ENCODE assay signal across 10 cellular contexts in genomic region chr14:95137804-95138167, GRCh38. TPM values are rescaled to one million over a fixed set of nuclear protein-coding genes. Genes with fewer than 3 reads are reported as not detected.
A peak's percentile ranks its signal among the peaks of the same experiment; 100 is the strongest.
DNase-seq lines count a peak whose midpoint lies in the region; ATAC-seq and TF ChIP-seq lines count a peak whose summit lies in the region.
"Had no signal": no experiment of that assay in that cellular context is flagged by ENCODE, and none has a peak within 500 bp of the region (broad histone marks: within the 10 kb centered on the region; RNA-seq: fewer than 3 reads in every experiment).

No MANE protein-coding gene starts in this region.

- H3K4me1 ChIP-seq in right atrium auricular region = peaks cover 0 to 47% of the 10 kb centered on the region in 2 donors

- H3K27ac ChIP-seq in C4-2B (peak overlapping the region; percentile 67; the same call in 1 of the 2 replicates), right atrium auricular region (peak overlapping the region; percentile 26 to 44)

- POLR2A ChIA-PET in WTC11 (lab: Charles Lee) = no interaction called here

- peak overlapping the region; percentile 8; the same call in 1 of the 2 replicates for H3K4me3 Mint-ChIP-seq in WTC11

- H3K9me3 ChIP-seq in right atrium auricular region = no peaks in the 10 kb centered on the region

- no peaks in the 10 kb centered on the region for H3K9me3 Mint-ChIP-seq in WTC11

- 0 out of 2 replicates have a peak, but pooled peaks cover 2% of the 10 kb centered on the region for H3K36me3 Mint-ChIP-seq in WTC11

- H3K4me3 ChIP-seq in right atrium auricular region = no peak overlapping the region

- CTCF ChIA-PET in WTC11 (lab: Charles Lee) = interaction anchor here (0.8 to 1.2 kb wide), 2 partner anchors 19 to 224 kb away, joined by 3 to 5 read pairs; no protein-coding TSS in a partner anchor

- no peak for ATAC-seq in WTC11

- H3K27me3 ChIP-seq in right atrium auricular region = no peaks in the 10 kb centered on the region

- TF ChIP-seq CTCF in C4-2B (conservative IDR thresholded peaks at IDR 0.05) (no peak), WTC11 (IDR thresholded peaks at IDR 0.05) (no peak), right atrium auricular region (IDR thresholded peaks at IDR 0.05) (no peak)

- H3K36me3 ChIP-seq in right atrium auricular region = peaks cover 5% of the 10 kb centered on the region

- peaks cover 63% of the 10 kb centered on the region for H3K4me1 Mint-ChIP-seq in WTC11

- DNase-seq in WTC11 (ENCODE audit: low spot score) (no peak), right atrium auricular region (ENCODE audit: low spot score) (no peak), renal cortical epithelial cell (ENCODE audit: low read depth) (peak; percentile 10), NCI-H1436 treated with DMSO at 0.1 percent for 48 hours (lab: John Stamatoyannopoulos, UW) (no peak), DMS53 (lab: John Stamatoyannopoulos, UW) (no peak)
- no peak for DNase-seq in activated T-cell treated with anti-CD3 and anti-CD28 coated beads, Interleukin-2, amount 50 U/mL, for 48 hours
- no peak for DNase-seq in activated naive CD4-positive, alpha-beta T cell treated with anti-CD3 and anti-CD28 coated beads, Interleukin-2, amount 50 U/mL, for 16 hours
- DNase-seq: effector memory CD4-positive, alpha-beta T cell; stimulated activated CD4-positive, alpha-beta T cell treated with anti-CD3 and anti-CD28 coated beads, Interleukin-4, amount 100 ng/mL, for 4 hours had no signal

- no peaks in the 10 kb centered on the region for H3K27me3 Mint-ChIP-seq in WTC11 (ENCODE audit: low read depth)

- H3K27ac Mint-ChIP-seq in WTC11 = peak overlapping the region; percentile 90

TF ChIP-seq in WTC11, 78 proteins besides CTCF, POLR2A, EP300 and RAD21:
- TF ChIP-seq ZNF416 (CRISPR knock-in tag; IDR thresholded peaks at IDR 0.05) = no peak
- no peak for TF ChIP-seq SMAD4 (CRISPR knock-in tag; IDR thresholded peaks at IDR 0.05)
- TF ChIP-seq TEAD4 (CRISPR knock-in tag; IDR thresholded peaks at IDR 0.05) = no peak
- no peak for TF ChIP-seq ERG (CRISPR knock-in tag; IDR thresholded peaks at IDR 0.05)
- TF ChIP-seq RELA (CRISPR knock-in tag; IDR thresholded peaks at IDR 0.05; ENCODE audit: borderline replicate concordance) = no peak
- no peak for TF ChIP-seq AR (CRISPR knock-in tag; IDR thresholded peaks at IDR 0.05)
- TF ChIP-seq SP1 (CRISPR knock-in tag; conservative IDR thresholded peaks at IDR 0.05) = no peak
- TF ChIP-seq ZNF396 (CRISPR knock-in tag; IDR thresholded peaks at IDR 0.05; ENCODE audit: borderline replicate concordance) = no peak
- no peak for TF ChIP-seq ZNF317 (CRISPR knock-in tag; IDR thresholded peaks at IDR 0.05; ENCODE audit: borderline replicate concordance, low read depth)
- no peak for TF ChIP-seq ZNF512 (CRISPR knock-in tag; IDR thresholded peaks at IDR 0.05; ENCODE audit: borderline replicate concordance)
- no peak for TF ChIP-seq GABPB1 (CRISPR knock-in tag; IDR thresholded peaks at IDR 0.05)
- TF ChIP-seq ZNF138 (CRISPR knock-in tag; conservative IDR thresholded peaks at IDR 0.05) = no peak
- no peak for TF ChIP-seq USF2 (CRISPR knock-in tag; IDR thresholded peaks at IDR 0.05)
- TF ChIP-seq ATF3 (CRISPR knock-in tag; conservative IDR thresholded peaks at IDR 0.05) = no peak

RNA-seq across cellular contexts. Expression of gene DICER1, which starts 19.5 kb away (rescaled TPM):
- total RNA-seq in WTC11 (2021) = 56.0 to 62.0 TPM (median 56.5 TPM) in 3 replicates
- total RNA-seq in right atrium auricular region = 10 to 100 TPM; 15.9 to 23.0 TPM
- total RNA-seq in renal cortical epithelial cell = 39.9 and 74.6 TPM in 2 replicates
